Comparison of ENCODE assay signal across 25 cellular contexts in the genomic region with DNA sequence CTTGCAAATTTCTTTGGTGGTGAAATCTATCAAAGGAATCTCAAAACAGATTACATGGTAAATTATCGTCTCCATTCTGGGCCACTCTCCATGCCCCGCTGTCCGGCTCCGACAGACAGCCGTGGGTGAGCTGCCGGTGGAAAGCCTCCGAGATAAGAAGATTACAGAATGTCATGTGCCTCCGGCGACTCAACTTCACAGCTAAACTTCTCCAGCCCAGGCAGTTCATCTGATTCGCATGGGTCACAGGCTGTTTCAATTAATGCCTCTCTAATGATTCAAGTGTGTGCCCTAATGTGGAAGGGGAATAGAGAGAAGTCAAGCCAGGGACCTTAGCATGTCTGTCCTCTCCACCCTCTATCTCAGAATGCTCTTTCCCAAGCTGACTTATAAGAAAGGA.
"Had no signal": no experiment of that assay in that cellular context is flagged by ENCODE, and none has a peak within 500 bp of the region (broad histone marks: within the 10 kb centered on the region; RNA-seq: fewer than 3 reads in every experiment).

No MANE protein-coding gene starts in this region.

- H3K27me3 ChIP-seq: SJSA1 had no signal

- ATAC-seq: activated T-helper 17 cell treated with anti-CD3 and anti-CD28 coated beads, Interleukin-2, amount 50 U/mL, for 72 hours; Panc1; Right ventricle myocardium inferior; T-helper 17 cell had no signal

- H3K9me3 ChIP-seq: MG63, SJSA1 had no signal

- H3K27ac ChIP-seq: SJSA1 had no signal

- H3K4me1 ChIP-seq: SJSA1 had no signal

- DNase-seq: activated CD4-positive, alpha-beta memory T cell treated with anti-CD3 and anti-CD28 coated beads, Interleukin-2, amount 10 ng/mL, durations not matched to agents 7 days and 5 days; activated CD4-positive, alpha-beta T cell treated with anti-CD3 and anti-CD28 coated beads, Interleukin-2, amount 10 ng/mL, durations not matched to agents 7 days and 5 days; activated CD4-positive, CD25-positive, alpha-beta regulatory T cell; activated gamma-delta T cell; activated naive CD4-positive, alpha-beta T cell treated with anti-CD3 and anti-CD28 coated beads for 36 hours; activated T-cell treated with anti-CD3 and anti-CD28 coated beads for 4 hours; activated T-cell treated with anti-CD3 and anti-CD28 coated beads, Interleukin-2, amount 50 U/mL, for 48 hours; amygdala; MG63; MV-4-11; NCI-H1092 treated with DMSO at 0.1 percent for 48 hours; NCI-H1436 treated with DMSO at 0.1 percent for 48 hours; NCI-H187; NCI-H2081; NCI-H446; NCI-H748 treated with DMSO at 0.1 percent for 48 hours; NK-92 treated with Interleukin-12 subunit alpha and Interleukin-12 subunit beta, amount 100 ng/mL, for 24 hours; OCI-M1; RPMI8226; T-helper 17 cell; T-helper 9 cell had no signal

- H3K36me3 ChIP-seq: MG63, SJSA1 had no signal

- H3K4me3 ChIP-seq: MG63, SJSA1 had no signal
